ENCODE assay signal across 11 cellular contexts in genomic region chr10:110392860-110393732, GRCh38.
DNase-seq lines count a peak whose midpoint lies in the region; ATAC-seq lines count a peak whose summit lies in the region.
"Had no signal": no experiment of that assay in that cellular context is flagged by ENCODE, and none has a peak within 500 bp of the region (broad histone marks: within the 10 kb centered on the region; RNA-seq: fewer than 3 reads in every experiment).

No MANE protein-coding gene starts in this region.

- intact Hi-C loops in left cardiac atrium (cut with DNase I) (no loop called here), cardiac septum (cut with DNase I) (no loop called here)

- peak overlapping the region; percentile 32 for H3K27ac Mint-ChIP-seq in activated naive CD8-positive, alpha-beta T cell treated with anti-CD3 and anti-CD28 coated beads, Interleukin-2, amount 50 U/mL, for 24 hours

- H3K27me3 Mint-ChIP-seq in activated naive CD8-positive, alpha-beta T cell treated with anti-CD3 and anti-CD28 coated beads, Interleukin-2, amount 50 U/mL, for 24 hours, result no peaks in the 10 kb centered on the region

- H3K36me3 Mint-ChIP-seq in activated naive CD8-positive, alpha-beta T cell treated with anti-CD3 and anti-CD28 coated beads, Interleukin-2, amount 50 U/mL, for 24 hours (ENCODE audit: low read depth), result peaks cover 2% of the 10 kb centered on the region
- H3K36me3 Mint-ChIP-seq: naive B cell had no signal

- H3K4me3 Mint-ChIP-seq in activated naive CD8-positive, alpha-beta T cell treated with anti-CD3 and anti-CD28 coated beads, Interleukin-2, amount 50 U/mL, for 24 hours, result no peak overlapping the region

- peaks cover 50% of the 10 kb centered on the region for H3K4me1 Mint-ChIP-seq in activated naive CD8-positive, alpha-beta T cell treated with anti-CD3 and anti-CD28 coated beads, Interleukin-2, amount 50 U/mL, for 24 hours

- DNase-seq in left cardiac atrium (peak; percentile 66), cardiac septum (ENCODE audit: low spot score) (no peak), left lobe of liver (ENCODE audit: low spot score) (no peak), ureter (ENCODE audit: low spot score) (peak; percentile 71), NCI-H345 treated with DMSO at 0.1 percent for 48 hours (lab: John Stamatoyannopoulos, UW; ENCODE audit: unreplicated experiment) (no peak), NOMO-1 treated with DMSO at 0.1 percent for 48 hours (lab: John Stamatoyannopoulos, UW; ENCODE audit: unreplicated experiment) (no peak)
- no peak for DNase-seq in activated naive CD8-positive, alpha-beta T cell treated with anti-CD3 and anti-CD28 coated beads, Interleukin-2, amount 50 U/mL, for 24 hours
- DNase-seq: activated T-cell treated with anti-CD3 and anti-CD28 coated beads, Interleukin-2, amount 50 U/mL, for 48 hours; naive B cell; NCI-H1417 treated with DMSO at 0.1 percent for 48 hours had no signal

- ATAC-seq in left cardiac atrium, result peak in 1 of 2 donors; percentile 35
- no peak for ATAC-seq in activated naive CD8-positive, alpha-beta T cell treated with anti-CD3 and anti-CD28 coated beads, Interleukin-2, amount 50 U/mL, for 24 hours
- peak; percentile 3 for ATAC-seq in left lobe of liver
- ATAC-seq in HG03196 (IDR thresholded peaks at IDR 0.05; ENCODE audit: unreplicated experiment), result no peak

- no peaks in the 10 kb centered on the region for H3K9me3 Mint-ChIP-seq in activated naive CD8-positive, alpha-beta T cell treated with anti-CD3 and anti-CD28 coated beads, Interleukin-2, amount 50 U/mL, for 24 hours

Comparison
In these comparisons a context has a peak if more than half of its experiments do, and no peak if none do; other contexts are left out.
1. DNase-seq: peak in left cardiac atrium (single experiment) and ureter (single experiment); none in cardiac septum (single experiment), activated naive CD8-positive, alpha-beta T cell treated with anti-CD3 and anti-CD28 coated beads, Interleukin-2, amount 50 U/mL, for 24 hours (single experiment), left lobe of liver (single experiment), NCI-H345 treated with DMSO at 0.1 percent for 48 hours (single experiment) and NOMO-1 treated with DMSO at 0.1 percent for 48 hours (single experiment).